13 cellular contexts compared by ENCODE assay signal in genomic region chr1:227299688-227300087, GRCh38. TPM values are rescaled to one million over a fixed set of nuclear protein-coding genes. Genes with fewer than 3 reads are reported as not detected.
DNase-seq lines count a peak whose midpoint lies in the region; ATAC-seq and TF ChIP-seq lines count a peak whose summit lies in the region.
"Had no signal": no experiment of that assay in that cellular context is flagged by ENCODE, and none has a peak within 500 bp of the region (broad histone marks: within the 10 kb centered on the region; RNA-seq: fewer than 3 reads in every experiment).

No MANE protein-coding gene starts in this region.

- H3K9ac ChIP-seq in PC-3 (ENCODE audit: low read length) (no peak overlapping the region), mucosa of stomach (ENCODE audit: low read length) (peak overlapping the region; percentile 30), neural progenitor cell (no peak overlapping the region)

- POLR2A ChIA-PET in PC-3 (lab: Charles Lee; ENCODE audit: unreplicated experiment), result interaction anchor here (0.5 kb wide), 1 partner anchor 434 kb away, joined by 3 read pairs; no protein-coding TSS in a partner anchor

- H3K4me2 ChIP-seq in PC-3 (ENCODE audit: low read length), result peak overlapping the region; percentile 60
- no peak overlapping the region for H3K4me2 ChIP-seq in neural progenitor cell

- no peak overlapping the region for H3K27ac Mint-ChIP-seq in neural progenitor cell
- H3K27ac Mint-ChIP-seq: activated naive CD4-positive, alpha-beta T cell treated with anti-CD3 and anti-CD28 coated beads, Interleukin-2, amount 50 U/mL, for 24 hours had no signal

- CTCF ChIA-PET in PC-3 (lab: Charles Lee), result no interaction called here

- TF ChIP-seq CTCF in AG10803 (conservative IDR thresholded peaks at IDR 0.05; ENCODE audit: low read length) (no peak), PC-3 (conservative IDR thresholded peaks at IDR 0.05; ENCODE audit: low read depth, low read length) (no peak), dorsolateral prefrontal cortex (IDR thresholded peaks at IDR 0.05 in 54 of 56, conservative IDR thresholded peaks at IDR 0.05 in 2 of 56; ENCODE audit: low read depth in 1 of 56, partially characterized antibody in 56 of 56) (no peak), neural progenitor cell (IDR thresholded peaks at IDR 0.05) (no peak)

- peak; percentile 95 for ATAC-seq in PC-3
- ATAC-seq in GM18511 (IDR thresholded peaks at IDR 0.05; ENCODE audit: unreplicated experiment), result no peak
- ATAC-seq: sciatic nerve had no signal

- H3K9me2 ChIP-seq in PC-3 (replicated peaks; ENCODE audit: low read length), result no peaks in the 10 kb centered on the region

- H3K36me3 ChIP-seq in PC-3 (ENCODE audit: low read depth, low read length), result no peaks in the 10 kb centered on the region
- H3K36me3 ChIP-seq in mucosa of stomach (ENCODE audit: control insufficient read depth, insufficient read depth, low read length), result no peaks in the 10 kb centered on the region
- H3K36me3 ChIP-seq in neural progenitor cell, result no peaks in the 10 kb centered on the region
- H3K36me3 ChIP-seq: upper lobe of left lung had no signal

- no peaks in the 10 kb centered on the region for H3K27me3 ChIP-seq in PC-3 (ENCODE audit: low read length)
- H3K27me3 ChIP-seq in dorsolateral prefrontal cortex, result no peaks in the 10 kb centered on the region
- no peaks in the 10 kb centered on the region for H3K27me3 ChIP-seq in mucosa of stomach (ENCODE audit: control insufficient read depth, insufficient read depth, low read length)
- H3K27me3 ChIP-seq in neural progenitor cell, result no peaks in the 10 kb centered on the region
- H3K27me3 ChIP-seq: upper lobe of left lung had no signal

- H3K9me3 Mint-ChIP-seq in neural progenitor cell, result peaks cover 10% of the 10 kb centered on the region

- H3K27ac ChIP-seq in PC-3 (ENCODE audit: low read length) (peak overlapping the region; percentile 18), dorsolateral prefrontal cortex (peak overlapping the region in 39 of 59 donors; percentile 1 to 76 (median 43)), neural progenitor cell (no peak overlapping the region)

- H3K4me3 ChIP-seq in AG10803 (ENCODE audit: low read length), result no peak overlapping the region
- H3K4me3 ChIP-seq in PC-3 (ENCODE audit: low read length), result peak overlapping the region; percentile 10; the same call in 1 of the 2 replicates
- peak overlapping the region in 3 of 59 donors; percentile 18 to 41 (median 19) for H3K4me3 ChIP-seq in dorsolateral prefrontal cortex
- H3K4me3 ChIP-seq in mucosa of stomach (ENCODE audit: low read length), result no peak overlapping the region
- H3K4me3 ChIP-seq in neural progenitor cell, result no peak overlapping the region
- H3K4me3 ChIP-seq: upper lobe of left lung had no signal

- no peaks in the 10 kb centered on the region for H3F3A ChIP-seq in PC-3 (ENCODE audit: low read length, unreplicated experiment)
- no peaks in the 10 kb centered on the region for H3F3A ChIP-seq in neural progenitor cell (ENCODE audit: low read depth)

- peaks cover 2% of the 10 kb centered on the region for H3K27me3 Mint-ChIP-seq in neural progenitor cell (ENCODE audit: insufficient read depth, low read depth)

- no TSS peak for BruUV-seq in PC-3 (replicated peaks; lab: Mats Ljungman, UMichigan)

- H4K20me1 ChIP-seq in PC-3 (ENCODE audit: low read length) (0 out of 2 replicates have a peak, but pooled peaks cover 6% of the 10 kb centered on the region), neural progenitor cell (ENCODE audit: low read depth) (no peaks in the 10 kb centered on the region)

- H3K4me3 Mint-ChIP-seq in neural progenitor cell, result no peak overlapping the region
- H3K4me3 Mint-ChIP-seq: activated naive CD4-positive, alpha-beta T cell treated with anti-CD3 and anti-CD28 coated beads, Interleukin-2, amount 50 U/mL, for 24 hours had no signal

- H3K4me1 ChIP-seq in PC-3 (ENCODE audit: insufficient read depth, low read length), result peaks cover 22% of the 10 kb centered on the region
- peaks cover 6% of the 10 kb centered on the region for H3K4me1 ChIP-seq in mucosa of stomach (ENCODE audit: control insufficient read depth, insufficient read depth, low read length)
- H3K4me1 ChIP-seq in neural progenitor cell, result no peaks in the 10 kb centered on the region

- DNase-seq in AG10803 (ENCODE audit: low read depth), result peak; percentile 11
- peak; percentile 87 for DNase-seq in PC-3
- DNase-seq in dorsolateral prefrontal cortex, result no peak
- no peak for DNase-seq in NCI-H187 (lab: John Stamatoyannopoulos, UW)
- DNase-seq in OCI-M1 (lab: John Stamatoyannopoulos, UW), result no peak
- no peak for DNase-seq in neural progenitor cell (ENCODE audit: low spot score)
- DNase-seq: DND-41; effector CD4-positive, alpha-beta T cell; upper lobe of left lung had no signal

- peaks cover 3% of the 10 kb centered on the region for H3K4me1 Mint-ChIP-seq in neural progenitor cell
- H3K4me1 Mint-ChIP-seq: activated naive CD4-positive, alpha-beta T cell treated with anti-CD3 and anti-CD28 coated beads, Interleukin-2, amount 50 U/mL, for 24 hours had no signal

- peaks cover 76% of the 10 kb centered on the region for H3K79me2 ChIP-seq in PC-3 (ENCODE audit: low read length)
- H3K79me2 ChIP-seq in neural progenitor cell (ENCODE audit: low read depth), result peaks cover 94% of the 10 kb centered on the region

- no peak overlapping the region for H2AFZ ChIP-seq in PC-3 (ENCODE audit: low read length)
- H2AFZ ChIP-seq in neural progenitor cell (replicated peaks), result no peak overlapping the region

- intact Hi-C loops in PC-3 (cut with micrococcal nuclease), result loop anchor here (1.0 kb wide), 2 partner anchors 16 to 138 kb away; no protein-coding TSS in a partner anchor
- intact Hi-C loops in dorsolateral prefrontal cortex (cut with DNase I), result no loop called here

- no peaks in the 10 kb centered on the region for H3K9me3 ChIP-seq in PC-3 (ENCODE audit: low read length)
- no peaks in the 10 kb centered on the region for H3K9me3 ChIP-seq in mucosa of stomach (ENCODE audit: control insufficient read depth, low read length)
- H3K9me3 ChIP-seq in neural progenitor cell (ENCODE audit: low read depth), result no peaks in the 10 kb centered on the region
- H3K9me3 ChIP-seq: upper lobe of left lung had no signal

- H3K36me3 Mint-ChIP-seq in neural progenitor cell, result peaks cover 15% of the 10 kb centered on the region
- H3K36me3 Mint-ChIP-seq: activated naive CD4-positive, alpha-beta T cell treated with anti-CD3 and anti-CD28 coated beads, Interleukin-2, amount 50 U/mL, for 24 hours had no signal

RNA-seq across cellular contexts. Expression of gene CDC42BPA, which starts 18.6 kb away (rescaled TPM):
- total RNA-seq in PC-3 (2014; rRNA removed), result 32.0 and 42.1 TPM in 2 replicates
- 100 to 1,000 TPM in 119 of 120 experiments, 10 to 100 TPM in 1; 97.5 to 158 (median 125) TPM for total RNA-seq in dorsolateral prefrontal cortex
- total RNA-seq in neural progenitor cell (ENCODE audit: low replicate concordance), result 34.4 and 54.7 TPM in 2 replicates

Comparison
In these comparisons a context has a peak if more than half of its experiments do, and no peak if none do; other contexts are left out.
1. DNase-seq: peak in AG10803 (single experiment) and PC-3 (single experiment); none in dorsolateral prefrontal cortex (0 of 10), NCI-H187 (0 of 2), OCI-M1 (single experiment) and neural progenitor cell (single experiment).